In the genomic region with DNA sequence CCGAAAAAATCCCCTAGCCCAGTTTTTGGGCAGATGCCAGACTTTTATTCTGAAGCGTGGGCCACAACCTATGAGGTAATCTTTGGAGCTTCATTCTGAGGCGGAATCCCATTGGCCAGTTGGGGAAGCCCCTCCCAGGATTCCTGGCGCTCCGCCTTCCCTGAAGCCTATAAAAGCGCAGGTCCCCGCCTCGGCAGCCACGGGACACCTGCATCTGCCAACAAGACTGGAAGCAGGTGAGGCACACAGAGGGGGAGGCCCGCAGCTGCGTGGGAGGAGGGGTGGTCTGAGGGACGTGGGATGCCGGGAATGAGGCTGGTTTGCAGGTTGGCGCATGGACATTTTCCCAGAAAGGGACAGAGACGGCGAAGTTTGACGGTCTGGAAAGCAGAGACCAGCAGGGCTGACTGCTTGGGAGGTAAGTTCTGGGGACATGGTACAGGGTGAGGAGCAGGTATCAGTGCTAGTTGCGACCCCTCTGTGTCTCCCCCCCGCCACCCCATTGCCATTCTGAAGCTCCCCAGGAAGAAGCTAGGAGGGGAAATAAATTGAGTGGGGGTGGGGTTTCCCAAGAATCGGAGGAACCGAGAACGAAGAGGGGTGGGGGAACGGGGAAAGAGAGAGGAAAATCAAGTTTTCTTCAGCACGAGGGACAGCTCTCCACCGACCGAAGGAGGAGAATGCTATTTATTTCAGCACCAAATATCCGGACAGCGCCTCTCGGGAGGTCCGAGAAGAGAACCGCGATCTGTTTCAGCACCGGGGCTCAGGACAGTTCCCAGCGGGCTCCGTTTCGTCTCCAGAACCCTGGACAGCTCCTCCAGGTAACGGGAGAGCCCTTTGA, we compare ENCODE assay signal across 9 cellular contexts. TPM values are rescaled to one million over a fixed set of nuclear protein-coding genes. Genes with fewer than 3 reads are reported as not detected.
DNase-seq lines count a peak whose midpoint lies in the region; ATAC-seq and TF ChIP-seq lines count a peak whose summit lies in the region.
"Had no signal": no experiment of that assay in that cellular context is flagged by ENCODE, and none has a peak within 500 bp of the region (broad histone marks: within the 10 kb centered on the region; RNA-seq: fewer than 3 reads in every experiment).

No MANE protein-coding gene starts in this region.

- peak; percentile 86 for ATAC-seq in activated CD8-positive, alpha-beta T cell treated with anti-CD3 and anti-CD28 coated beads, Interleukin-2, amount 10 ng/mL, durations not matched to agents 7 days and 5 days
- ATAC-seq in lung (ENCODE audit: insufficient read depth, low FRiP score) (peak; percentile 90), GM18858 (IDR thresholded peaks at IDR 0.05; ENCODE audit: unreplicated experiment) (no peak)

- H3K36me3 Mint-ChIP-seq in activated CD8-positive, alpha-beta T cell treated with anti-CD3 and anti-CD28 coated beads, Interleukin-2, amount 10 ng/mL, durations not matched to agents 7 days and 5 days (ENCODE audit: low read depth), result no peaks in the 10 kb centered on the region

- WGBS in lung, 2 donors, result 9 to 11% methylated on average over 37 of the region's 37 CpGs

- peaks cover 2% of the 10 kb centered on the region for H3K27me3 Mint-ChIP-seq in activated CD8-positive, alpha-beta T cell treated with anti-CD3 and anti-CD28 coated beads, Interleukin-2, amount 10 ng/mL, durations not matched to agents 7 days and 5 days (ENCODE audit: low read depth)

- no peaks in the 10 kb centered on the region for H3K9me3 Mint-ChIP-seq in activated CD8-positive, alpha-beta T cell treated with anti-CD3 and anti-CD28 coated beads, Interleukin-2, amount 10 ng/mL, durations not matched to agents 7 days and 5 days (ENCODE audit: insufficient read depth)

- H3K27ac Mint-ChIP-seq in activated CD8-positive, alpha-beta T cell treated with anti-CD3 and anti-CD28 coated beads, Interleukin-2, amount 10 ng/mL, durations not matched to agents 7 days and 5 days, result no peak overlapping the region

- TF ChIP-seq CTCF in AG04449 (IDR thresholded peaks at IDR 0.05; ENCODE audit: insufficient read depth, low read length, missing control alignments), result no peak
- TF ChIP-seq CTCF in HEK293 (tag by site-specific recombination; IDR thresholded peaks at IDR 0.05), result no peak
- no peak for TF ChIP-seq CTCF in lung (IDR thresholded peaks at IDR 0.05; ENCODE audit: control extremely low read depth, extremely low read depth)

- no peaks in the 10 kb centered on the region for H3K27me3 ChIP-seq in effector memory CD4-positive, alpha-beta T cell (replicated peaks; ENCODE audit: control insufficient read depth, insufficient read depth, low read length, poor library complexity, severe bottlenecking)
- H3K27me3 ChIP-seq in lung (ENCODE audit: control insufficient read depth, insufficient read depth), result no peaks in the 10 kb centered on the region

- no peak overlapping the region for H3K4me3 Mint-ChIP-seq in activated CD8-positive, alpha-beta T cell treated with anti-CD3 and anti-CD28 coated beads, Interleukin-2, amount 10 ng/mL, durations not matched to agents 7 days and 5 days

- DNase-seq in AG04449 (ENCODE audit: low read depth, low spot score), result peak; percentile 16
- peak; percentile 93 for DNase-seq in NCI-H510A treated with DMSO at 0.1 percent for 48 hours (lab: John Stamatoyannopoulos, UW)
- peak; percentile 91 for DNase-seq in activated CD8-positive, alpha-beta T cell treated with anti-CD3 and anti-CD28 coated beads, Interleukin-2, amount 10 ng/mL, durations not matched to agents 7 days and 5 days
- DNase-seq in effector memory CD4-positive, alpha-beta T cell, result peak; percentile 59 to 70 (median 66)
- peak; percentile 79 for DNase-seq in lung (ENCODE audit: low spot score)
- peak; percentile 57 for DNase-seq in stimulated activated CD8-positive, alpha-beta memory T cell treated with anti-CD3 and anti-CD28 coated beads, Interleukin-12 subunit alpha, Interleukin-12 subunit beta, amount 100 ng/mL, for 1 hour (ENCODE audit: low read depth)

- no peaks in the 10 kb centered on the region for H3K9me3 ChIP-seq in HEK293 (ENCODE audit: control insufficient read depth, insufficient read depth, low read depth, low read length)
- no peaks in the 10 kb centered on the region for H3K9me3 ChIP-seq in effector memory CD4-positive, alpha-beta T cell (ENCODE audit: control insufficient read depth, low read length)
- no peaks in the 10 kb centered on the region for H3K9me3 ChIP-seq in lung (ENCODE audit: control insufficient read depth in 2 of 2, insufficient read depth in 1 of 2, low read length in 1 of 2)

- CTCF ChIA-PET in AG04449 (lab: Yijun Ruan, JAX), result interaction anchor here (1.2 to 1.6 kb wide), 2 partner anchors 22 to 38 kb away, joined by 3 to 9 read pairs; a partner anchor contains a TSS
- CTCF ChIA-PET in HEK293 (lab: Yijun Ruan, JAX), result interaction anchor here (0.6 to 2.3 kb wide), 7 partner anchors 8 to 402 kb away, joined by 3 to 13 read pairs (median 3); a partner anchor contains a TSS
- CTCF ChIA-PET in activated CD8-positive, alpha-beta T cell treated with anti-CD3 and anti-CD28 coated beads, Interleukin-2, amount 10 ng/mL, durations not matched to agents 7 days and 5 days (lab: Charles Lee), result interaction anchor here (0.7 to 0.9 kb wide), 2 partner anchors 21 to 30 kb away, joined by 3 read pairs; no protein-coding TSS in a partner anchor

- H3K4me1 ChIP-seq in HEK293 (ENCODE audit: control insufficient read depth, insufficient read depth, low read length) (no peaks in the 10 kb centered on the region), lung (ENCODE audit: control insufficient read depth in 2 of 2, insufficient read depth in 2 of 2, low read length in 2 of 2) (peaks cover 0 to 2% of the 10 kb centered on the region in 2 donors)
- no peaks in the 10 kb centered on the region for H3K4me1 ChIP-seq in effector memory CD4-positive, alpha-beta T cell (ENCODE audit: control insufficient read depth, insufficient read depth, low read length, poor library complexity, severe bottlenecking)

- H3K4me3 ChIP-seq in AG04449 (ENCODE audit: low read depth, low read length) (no peak overlapping the region), HEK293 (ENCODE audit: low read depth, low read length) (no peak overlapping the region), lung (no peak overlapping the region)
- no peak overlapping the region for H3K4me3 ChIP-seq in effector memory CD4-positive, alpha-beta T cell (ENCODE audit: insufficient read depth, low read depth, low read length, poor library complexity, severe bottlenecking)
- H3K4me3 ChIP-seq: skin epidermis had no signal

- H3K4me1 Mint-ChIP-seq in activated CD8-positive, alpha-beta T cell treated with anti-CD3 and anti-CD28 coated beads, Interleukin-2, amount 10 ng/mL, durations not matched to agents 7 days and 5 days (ENCODE audit: low read depth), result no peaks in the 10 kb centered on the region

- POLR2A ChIA-PET in AG04449 (lab: Yijun Ruan, JAX), result no interaction called here
- POLR2A ChIA-PET in HEK293 (lab: Yijun Ruan, JAX), result interaction anchor here (0.7 to 1.6 kb wide), 4 partner anchors 9 to 46 kb away, joined by 3 to 8 read pairs (median 5); a partner anchor contains a TSS
- POLR2A ChIA-PET in activated CD8-positive, alpha-beta T cell treated with anti-CD3 and anti-CD28 coated beads, Interleukin-2, amount 10 ng/mL, durations not matched to agents 7 days and 5 days (lab: Charles Lee), result interaction anchor here (0.6 kb wide), 2 partner anchors 110 to 988 kb away, joined by 3 read pairs; no protein-coding TSS in a partner anchor

- H3K27ac ChIP-seq in HEK293 (ENCODE audit: extremely low read depth, low read depth, low read length), result no peak overlapping the region
- H3K27ac ChIP-seq in effector memory CD4-positive, alpha-beta T cell (ENCODE audit: insufficient read depth, low read length, poor library complexity, severe bottlenecking), result no peak overlapping the region
- H3K27ac ChIP-seq in lung (ENCODE audit: low read depth in 1 of 2, low read length in 1 of 2), result no peak overlapping the region
- H3K27ac ChIP-seq: skin epidermis had no signal

- H3K36me3 ChIP-seq in HEK293 (ENCODE audit: control insufficient read depth in 2 of 2, insufficient read depth in 1 of 2, low read length in 2 of 2) (no peaks in the 10 kb centered on the region), lung (ENCODE audit: control insufficient read depth in 2 of 2, insufficient read depth in 2 of 2, low read length in 2 of 2) (no peaks in the 10 kb centered on the region)
- H3K36me3 ChIP-seq in effector memory CD4-positive, alpha-beta T cell (ENCODE audit: control insufficient read depth, insufficient read depth, low read length), result no peaks in the 10 kb centered on the region

TF ChIP-seq in HEK293, 187 proteins besides CTCF, POLR2A, EP300 and RAD21 (continues in another document):
- TF ChIP-seq ZNF629 (tag by site-specific recombination; IDR thresholded peaks at IDR 0.05) (peak; percentile 54), ZNF175 (tag by site-specific recombination; IDR thresholded peaks at IDR 0.05) (no peak), ZNF274 (IDR thresholded peaks at IDR 0.05; ENCODE audit: low read length) (no peak), ZNF274 (tag by site-specific recombination; IDR thresholded peaks at IDR 0.05; ENCODE audit: borderline replicate concordance) (no peak), ZFP41 (tag by site-specific recombination; IDR thresholded peaks at IDR 0.05; ENCODE audit: borderline replicate concordance) (no peak), ZNF561 (tag by site-specific recombination; IDR thresholded peaks at IDR 0.05; ENCODE audit: borderline replicate concordance) (peak; percentile 90; the same call in 1 of the 2 replicates), GLIS2 (tag by site-specific recombination; IDR thresholded peaks at IDR 0.05) (no peak)

RNA-seq across cellular contexts. Expression of a gene that starts 22.4 kb away (rescaled TPM):
- 10 to 100 TPM; 12.3 to 12.7 TPM for total RNA-seq in activated CD8-positive, alpha-beta T cell treated with anti-CD3 and anti-CD28 coated beads, Interleukin-2, amount 10 ng/mL, durations not matched to agents 7 days and 5 days
- total RNA-seq in lung, result 10 to 100 TPM in 1 of 2 donors, 1 to 10 TPM in 1; 9.8 to 14.6 TPM
- polyA plus RNA-seq in lung, result 1 to 10 TPM; 5.6 to 7.3 TPM

RNA-seq across cellular contexts. Expression of a gene that starts 45.5 kb away (rescaled TPM):
- total RNA-seq in activated CD8-positive, alpha-beta T cell treated with anti-CD3 and anti-CD28 coated beads, Interleukin-2, amount 10 ng/mL, durations not matched to agents 7 days and 5 days, result 100 to 1,000 TPM in 1 of 2 experiments, 10 to 100 TPM in 1; 99.2 to 103 TPM
- total RNA-seq in lung, result 10 to 100 TPM; 33.2 to 95.5 TPM
- polyA plus RNA-seq in lung, result 10 to 100 TPM; 42.3 to 45.5 TPM

Comparison
In these comparisons a context has a peak if more than half of its experiments do, and no peak if none do; other contexts are left out.
1. DNase-seq: peak in every context shown above with its lines; median percentile 93 in NCI-H510A treated with DMSO at 0.1 percent for 48 hours; 91 in activated CD8-positive, alpha-beta T cell treated with anti-CD3 and anti-CD28 coated beads, Interleukin-2, amount 10 ng/mL, durations not matched to agents 7 days and 5 days; 79 in lung; 66 in effector memory CD4-positive, alpha-beta T cell; 57 in stimulated activated CD8-positive, alpha-beta memory T cell treated with anti-CD3 and anti-CD28 coated beads, Interleukin-12 subunit alpha, Interleukin-12 subunit beta, amount 100 ng/mL, for 1 hour; 16 in AG04449.